8 cellular contexts compared by ENCODE assay signal in genomic region chr17:28900986-28901726, GRCh38. TPM values are rescaled to one million over a fixed set of nuclear protein-coding genes. Genes with fewer than 3 reads are reported as not detected.
DNase-seq lines count a peak whose midpoint lies in the region; TF ChIP-seq lines count a peak whose summit lies in the region.
"Had no signal": no experiment of that assay in that cellular context is flagged by ENCODE, and none has a peak within 500 bp of the region (broad histone marks: within the 10 kb centered on the region; RNA-seq: fewer than 3 reads in every experiment).

No MANE protein-coding gene starts in this region.

- H3K4me3 ChIP-seq in adrenal gland (no peak overlapping the region), trophoblast cell (ENCODE audit: low read depth, low read length) (no peak overlapping the region)

- H2BK5ac ChIP-seq in trophoblast cell (ENCODE audit: low read depth, low read length, poor library complexity): no peak overlapping the region

- H3K36me3 Mint-ChIP-seq in T-helper 2 cell treated with Interferon-gamma antibody and Interleukin-4, amounts not matched to agents 5 μg/mL and 100 μg/mL, for 36 hours (ENCODE audit: low read depth): peaks cover 36% of the 10 kb centered on the region

- intact Hi-C loops in adrenal gland (cut with DNase I): no loop called here

- TF ChIP-seq CTCF in adrenal gland (IDR thresholded peaks at IDR 0.05): no peak

- WGBS in adrenal gland, 4 donors: 81 to 90% (median 86%) methylated on average over 2 to 24 of the region's 24 CpGs
- WGBS in trophoblast cell (ENCODE audit: extremely low coverage, insufficient coverage, insufficient read length): no CpG with 5 or more reads among the region's 24 CpGs

- H3K9ac ChIP-seq in trophoblast cell (ENCODE audit: low read length): no peak overlapping the region

- no peak overlapping the region for H3K23ac ChIP-seq in trophoblast cell (ENCODE audit: low read length)

- H3K4me3 Mint-ChIP-seq in T-helper 2 cell treated with Interferon-gamma antibody and Interleukin-4, amounts not matched to agents 5 μg/mL and 100 μg/mL, for 36 hours: peak overlapping the region; percentile 88

- peak overlapping the region; percentile 84 for H3K27ac Mint-ChIP-seq in T-helper 2 cell treated with Interferon-gamma antibody and Interleukin-4, amounts not matched to agents 5 μg/mL and 100 μg/mL, for 36 hours

- H4K8ac ChIP-seq in trophoblast cell (ENCODE audit: low read depth, low read length): no peak overlapping the region

- no peak overlapping the region for H3K4me2 ChIP-seq in trophoblast cell (ENCODE audit: low read length)

- no peak overlapping the region for H4K91ac ChIP-seq in trophoblast cell (ENCODE audit: low read depth, low read length)

- H3K4me1 Mint-ChIP-seq in T-helper 2 cell treated with Interferon-gamma antibody and Interleukin-4, amounts not matched to agents 5 μg/mL and 100 μg/mL, for 36 hours (ENCODE audit: low read depth): peaks cover 41% of the 10 kb centered on the region

- no peak for DNase-seq in T-helper 2 cell treated with Interferon-gamma antibody and Interleukin-4, amounts not matched to agents 5 μg/mL and 100 μg/mL, for 36 hours (ENCODE audit: low spot score)
- DNase-seq in T-helper 2 cell (no peak), adrenal gland (peak in 5 of 7 donors; percentile 59 to 77 (median 64)), trophoblast cell (no peak), putamen (ENCODE audit: low spot score) (no peak), DMS79 treated with DMSO at 0.1 percent for 48 hours (lab: John Stamatoyannopoulos, UW) (no peak)
- DNase-seq: NCI-H1105 treated with DMSO at 0.1 percent for 48 hours, SJCRH30 had no signal

- H3K9me3 Mint-ChIP-seq in T-helper 2 cell treated with Interferon-gamma antibody and Interleukin-4, amounts not matched to agents 5 μg/mL and 100 μg/mL, for 36 hours: no peaks in the 10 kb centered on the region

- no peak overlapping the region for H2AK5ac ChIP-seq in trophoblast cell (ENCODE audit: low read length)

- H3K27ac ChIP-seq in adrenal gland: peak overlapping the region in 1 of 5 donors; percentile 89
- no peak overlapping the region for H3K27ac ChIP-seq in trophoblast cell (ENCODE audit: low read depth, low read length)
- H3K27ac ChIP-seq: SJCRH30 had no signal

- H3K79me2 ChIP-seq in trophoblast cell (ENCODE audit: control insufficient read depth, insufficient read depth, low read length, poor library complexity): peaks cover 14% of the 10 kb centered on the region

- TF ChIP-seq POLR2A in adrenal gland (IDR thresholded peaks at IDR 0.05): no peak

- H3K36me3 ChIP-seq in adrenal gland (replicated peaks in 1 of 2): peaks cover 0 to 5% of the 10 kb centered on the region in 2 donors
- peaks cover 6 to 14% of the 10 kb centered on the region in 2 experiments for H3K36me3 ChIP-seq in trophoblast cell (ENCODE audit: control insufficient read depth in 1 of 2, insufficient read depth in 2 of 2, low read length in 2 of 2)

- no peak overlapping the region for H4K12ac ChIP-seq in trophoblast cell (ENCODE audit: low read depth, low read length)

- H3K79me1 ChIP-seq in trophoblast cell (ENCODE audit: low read length): peaks cover 13% of the 10 kb centered on the region

- no peak overlapping the region for H2AFZ ChIP-seq in trophoblast cell (ENCODE audit: insufficient read depth, low read length, poor library complexity)

- no peak overlapping the region for H2BK120ac ChIP-seq in trophoblast cell (ENCODE audit: insufficient read depth, low read length, poor library complexity)

- H3K4ac ChIP-seq in trophoblast cell (ENCODE audit: low read depth, low read length): no peak overlapping the region

- H3K4me1 ChIP-seq in adrenal gland (replicated peaks in 1 of 2) (peaks cover 7 to 33% of the 10 kb centered on the region in 2 donors), trophoblast cell (ENCODE audit: control insufficient read depth in 1 of 2, insufficient read depth in 2 of 2, low read length in 2 of 2) (peaks cover 13 to 18% of the 10 kb centered on the region in 2 experiments)

- no peak overlapping the region for H3K14ac ChIP-seq in trophoblast cell (ENCODE audit: low read length)

- no peak overlapping the region for H2BK12ac ChIP-seq in trophoblast cell (ENCODE audit: low read length)

- H3K9me3 ChIP-seq in adrenal gland (replicated peaks in 1 of 3): no peaks in the 10 kb centered on the region
- no peaks in the 10 kb centered on the region for H3K9me3 ChIP-seq in trophoblast cell (ENCODE audit: insufficient read depth, low read depth, low read length)
- H3K9me3 ChIP-seq: SJCRH30 had no signal

- peak overlapping the region; percentile 41 for H3K18ac ChIP-seq in trophoblast cell (ENCODE audit: low read length)

- H3K27me3 ChIP-seq in adrenal gland: no peaks in the 10 kb centered on the region
- no peaks in the 10 kb centered on the region for H3K27me3 ChIP-seq in trophoblast cell (ENCODE audit: insufficient read depth, low read length)
- H3K27me3 ChIP-seq: SJCRH30 had no signal

- no peaks in the 10 kb centered on the region for H3K27me3 Mint-ChIP-seq in T-helper 2 cell treated with Interferon-gamma antibody and Interleukin-4, amounts not matched to agents 5 μg/mL and 100 μg/mL, for 36 hours (ENCODE audit: low read depth)

RNA-seq across cellular contexts. Expression of gene DHRS13, which starts 1.7 kb away (rescaled TPM):
- total RNA-seq in adrenal gland: 10 to 100 TPM in 7 of 8 donors, 1 to 10 TPM in 1; 4.4 to 23.5 (median 14.7) TPM
- 10 to 100 TPM in 2 of 3 donors, 1 to 10 TPM in 1; 8.9 to 15.4 (median 10.5) TPM for polyA plus RNA-seq in adrenal gland
- 11.2 and 11.4 TPM in 2 replicates for polyA plus RNA-seq in trophoblast cell (2013)

RNA-seq across cellular contexts. Expression of gene FLOT2, which starts 3.6 kb away (rescaled TPM):
- total RNA-seq in adrenal gland: 100 to 1,000 TPM in 2 of 8 donors, 10 to 100 TPM in 6; 48.4 to 193 (median 86.5) TPM
- 10 to 100 TPM; 36.8 to 43.3 (median 43.1) TPM for polyA plus RNA-seq in adrenal gland
- polyA plus RNA-seq in trophoblast cell (2013): 54.6 and 58.2 TPM in 2 replicates

RNA-seq across cellular contexts. Expression of gene ERAL1, which starts 46.3 kb away (rescaled TPM):
- total RNA-seq in adrenal gland: 10 to 100 TPM; 45.0 to 62.1 (median 55.1) TPM
- polyA plus RNA-seq in adrenal gland: 10 to 100 TPM; 44.0 to 80.8 (median 60.9) TPM
- 39.0 and 40.1 TPM in 2 replicates for polyA plus RNA-seq in trophoblast cell (2013)

RNA-seq across cellular contexts. Expression of gene PHF12, which starts 50.2 kb away (rescaled TPM):
- total RNA-seq in adrenal gland: 10 to 100 TPM; 19.6 to 47.9 (median 35.0) TPM
- polyA plus RNA-seq in adrenal gland: 10 to 100 TPM; 16.2 to 22.7 (median 18.7) TPM
- polyA plus RNA-seq in trophoblast cell (2013): 18.5 and 19.8 TPM in 2 replicates

RNA-seq across cellular contexts. Expression of gene FAM222B, which starts 58.6 kb away (rescaled TPM):
- 10 to 100 TPM in 6 of 8 donors, 1 to 10 TPM in 2; 5.5 to 18.3 (median 15.6) TPM for total RNA-seq in adrenal gland
- polyA plus RNA-seq in adrenal gland: 10 to 100 TPM in 2 of 3 donors, 1 to 10 TPM in 1; 4.9 to 16.4 (median 10.6) TPM
- polyA plus RNA-seq in trophoblast cell (2013): 45.9 and 48.6 TPM in 2 replicates

Comparison
In these comparisons a context has a peak if more than half of its experiments do, and no peak if none do; other contexts are left out.
1. DNase-seq: peak in adrenal gland (5 of 7); none in T-helper 2 cell treated with Interferon-gamma antibody and Interleukin-4, amounts not matched to agents 5 μg/mL and 100 μg/mL, for 36 hours (single experiment), T-helper 2 cell (0 of 5), trophoblast cell (0 of 2), putamen (single experiment) and DMS79 treated with DMSO at 0.1 percent for 48 hours (single experiment).